Comparison of ENCODE assay signal across 29 cellular contexts in the genomic region with DNA sequence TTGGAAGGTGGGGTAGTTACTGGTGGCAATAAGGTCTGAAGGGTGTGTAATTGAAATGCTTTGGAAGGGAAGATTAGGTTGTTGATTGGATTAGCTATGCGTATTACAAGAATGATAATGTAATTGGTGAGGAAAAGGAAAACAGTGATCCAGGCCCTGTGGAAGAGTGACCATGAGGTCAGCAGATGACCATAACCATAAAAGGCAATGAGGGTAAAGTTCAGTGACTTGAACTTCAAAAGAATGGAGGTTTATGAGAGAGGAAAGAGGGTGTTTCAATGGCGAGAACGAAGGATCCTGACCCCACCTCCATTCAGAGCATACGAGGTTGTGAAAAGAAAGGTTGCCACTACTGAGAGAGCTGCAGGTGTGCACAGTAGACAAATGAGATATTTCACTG.
"Had no signal": no experiment of that assay in that cellular context is flagged by ENCODE, and none has a peak within 500 bp of the region (broad histone marks: within the 10 kb centered on the region; RNA-seq: fewer than 3 reads in every experiment).

No MANE protein-coding gene starts in this region.

- H2AFZ ChIP-seq: parathyroid adenoma had no signal

- DNase-seq: naive thymus-derived CD8-positive, alpha-beta T cell; nephron progenitor cell; nucleus accumbens; ovary; posterior cingulate gyrus; psoas muscle; right cardiac atrium; spleen; stimulated activated CD4-positive, alpha-beta T cell treated with anti-CD3 and anti-CD28 coated beads, Interleukin-12 subunit alpha, Interleukin-12 subunit beta, amount 100 ng/mL, for 4 hours; stimulated activated CD4-positive, alpha-beta T cell treated with anti-CD3 and anti-CD28 coated beads, Interleukin-1b, Interleukin-23, amount 100 ng/mL, for 48 hours; stimulated activated CD4-positive, alpha-beta T cell treated with anti-CD3 and anti-CD28 coated beads, Interleukin-4, amount 100 ng/mL, for 1 hour; stimulated activated CD4-positive, alpha-beta T cell treated with anti-CD3 and anti-CD28 coated beads, Interleukin-4, amount 100 ng/mL, for 4 hours; stimulated activated CD8-positive, alpha-beta memory T cell treated with anti-CD3 and anti-CD28 coated beads, Interleukin-4, amount 100 ng/mL, for 48 hours; stimulated activated naive CD4-positive, alpha-beta T cell; stimulated activated naive CD8-positive, alpha-beta T cell treated with anti-CD3 and anti-CD28 coated beads, Interleukin-15, amount 100 ng/mL, for 72 hours; stimulated activated naive CD8-positive, alpha-beta T cell treated with anti-CD3 and anti-CD28 coated beads, Interleukin-15, Interleukin-2, amounts not matched to agents 100 U/mL and 50 U/mL, for 24 hours; substantia nigra; testis; tibial artery; transverse colon had no signal

- H3K4me3 ChIP-seq: ovary, psoas muscle, skin epidermis, smooth muscle cell, spleen, suprapubic skin, tibial artery, transverse colon, vagina had no signal

- H3K9ac ChIP-seq: parathyroid adenoma had no signal

- H3K79me2 ChIP-seq: parathyroid adenoma had no signal

- H3K36me3 ChIP-seq: neutrophil, ovary, spleen, suprapubic skin, tibial artery, transverse colon, vagina had no signal

- ATAC-seq: naive thymus-derived CD8-positive, alpha-beta T cell; natural killer cell treated with Interleukin-12 subunit alpha and Interleukin-12 subunit beta and Interleukin-15 and Interleukin-18, amount 100 ng/mL, for 72 hours; psoas muscle; right cardiac atrium; sciatic nerve; stimulated activated memory B cell treated with anti-CD40 and anti-IgM and Interleukin-4, amounts not matched to agents 10 μg/mL and 1 μg/mL and 100 μg/mL, for 72 hours; stimulated activated naive CD8-positive, alpha-beta T cell treated with anti-CD3 and anti-CD28 coated beads, Interleukin-15, amount 100 ng/mL, for 72 hours; stimulated activated naive CD8-positive, alpha-beta T cell treated with anti-CD3 and anti-CD28 coated beads, Interleukin-15, Interleukin-2, amounts not matched to agents 100 U/mL and 50 U/mL, for 24 hours had no signal

- H3K4me2 ChIP-seq: smooth muscle cell had no signal

- H3K27me3 ChIP-seq: neutrophil, ovary, spleen, suprapubic skin, testis, tibial artery, transverse colon, vagina had no signal

- H3K4me1 ChIP-seq: parathyroid adenoma, psoas muscle, spleen, suprapubic skin, testis, tibial artery, vagina had no signal

- H3K9me3 ChIP-seq: neutrophil, ovary, psoas muscle, spleen, suprapubic skin, testis, tibial artery, transverse colon, vagina had no signal

- H3K27ac ChIP-seq: neutrophil, ovary, parathyroid adenoma, psoas muscle, skin epidermis, spleen, suprapubic skin, testis, tibial artery, transverse colon, vagina had no signal
